ENCODE assay signal across 13 cellular contexts in genomic region chr6:44704240-44705150, GRCh38.
A peak's percentile ranks its signal among the peaks of the same experiment; 100 is the strongest.
DNase-seq lines count a peak whose midpoint lies in the region; ATAC-seq lines count a peak whose summit lies in the region.
"Had no signal": no experiment of that assay in that cellular context is flagged by ENCODE, and none has a peak within 500 bp of the region (broad histone marks: within the 10 kb centered on the region; RNA-seq: fewer than 3 reads in every experiment).

No MANE protein-coding gene starts in this region.

- no peaks in the 10 kb centered on the region for H3K36me3 Mint-ChIP-seq in activated T-helper 17 cell treated with anti-CD3 and anti-CD28 coated beads, Interleukin-2, amount 50 U/mL, for 72 hours (ENCODE audit: low read depth)
- peaks cover 11% of the 10 kb centered on the region for H3K36me3 Mint-ChIP-seq in stimulated activated effector memory CD8-positive, alpha-beta T cell treated with anti-CD3 and anti-CD28 coated beads, Interleukin-12 subunit alpha, Interleukin-12 subunit beta, amount 100 ng/mL, for 72 hours
- H3K36me3 Mint-ChIP-seq: neural progenitor cell had no signal

- peak overlapping the region; percentile 52 for H3K4me3 Mint-ChIP-seq in activated T-helper 17 cell treated with anti-CD3 and anti-CD28 coated beads, Interleukin-2, amount 50 U/mL, for 72 hours
- peak overlapping the region; percentile 3 for H3K4me3 Mint-ChIP-seq in stimulated activated effector memory CD8-positive, alpha-beta T cell treated with anti-CD3 and anti-CD28 coated beads, Interleukin-12 subunit alpha, Interleukin-12 subunit beta, amount 100 ng/mL, for 72 hours
- H3K4me3 Mint-ChIP-seq: activated naive CD8-positive, alpha-beta T cell treated with anti-CD3 and anti-CD28 coated beads, Interleukin-2, amount 10 ng/mL, durations not matched to agents 7 days and 5 days; neural progenitor cell had no signal

- DNase-seq in activated effector memory CD4-positive, alpha-beta T cell treated with anti-CD3 and anti-CD28 coated beads, Interleukin-2, amount 50 U/mL, for 16 hours = peak; percentile 73
- DNase-seq in activated effector memory CD4-positive, alpha-beta T cell treated with Interleukin-2 at 50 U/mL for 16 hours = no peak
- DNase-seq in stimulated activated effector memory CD8-positive, alpha-beta T cell treated with anti-CD3 and anti-CD28 coated beads, Interleukin-12 subunit alpha, Interleukin-12 subunit beta, amount 100 ng/mL, for 72 hours (ENCODE audit: low spot score in 2 of 2) = peak; percentile 46 to 88
- no peak for DNase-seq in NCI-H526 treated with DMSO at 0.1 percent for 48 hours (lab: John Stamatoyannopoulos, UW)
- no peak for DNase-seq in NCI-H446 (lab: John Stamatoyannopoulos, UW)
- DNase-seq in mucosa of gallbladder (ENCODE audit: low spot score) = no peak
- DNase-seq: ACHN; activated naive CD8-positive, alpha-beta T cell treated with anti-CD3 and anti-CD28 coated beads, Interleukin-2, amount 10 ng/mL, durations not matched to agents 7 days and 5 days; DMS153; NCI-H1092 had no signal

- peaks cover 38% of the 10 kb centered on the region for H3K4me1 Mint-ChIP-seq in activated T-helper 17 cell treated with anti-CD3 and anti-CD28 coated beads, Interleukin-2, amount 50 U/mL, for 72 hours
- peaks cover 56% of the 10 kb centered on the region for H3K4me1 Mint-ChIP-seq in stimulated activated effector memory CD8-positive, alpha-beta T cell treated with anti-CD3 and anti-CD28 coated beads, Interleukin-12 subunit alpha, Interleukin-12 subunit beta, amount 100 ng/mL, for 72 hours

- peaks cover 7% of the 10 kb centered on the region for H3K9me3 Mint-ChIP-seq in activated T-helper 17 cell treated with anti-CD3 and anti-CD28 coated beads, Interleukin-2, amount 50 U/mL, for 72 hours
- H3K9me3 Mint-ChIP-seq in stimulated activated effector memory CD8-positive, alpha-beta T cell treated with anti-CD3 and anti-CD28 coated beads, Interleukin-12 subunit alpha, Interleukin-12 subunit beta, amount 100 ng/mL, for 72 hours = peaks cover 5% of the 10 kb centered on the region
- H3K9me3 Mint-ChIP-seq: neural progenitor cell had no signal

- peak overlapping the region; percentile 84 for H3K27ac Mint-ChIP-seq in activated T-helper 17 cell treated with anti-CD3 and anti-CD28 coated beads, Interleukin-2, amount 50 U/mL, for 72 hours
- peak overlapping the region; percentile 86 for H3K27ac Mint-ChIP-seq in stimulated activated effector memory CD8-positive, alpha-beta T cell treated with anti-CD3 and anti-CD28 coated beads, Interleukin-12 subunit alpha, Interleukin-12 subunit beta, amount 100 ng/mL, for 72 hours
- H3K27ac Mint-ChIP-seq: activated naive CD8-positive, alpha-beta T cell treated with anti-CD3 and anti-CD28 coated beads, Interleukin-2, amount 10 ng/mL, durations not matched to agents 7 days and 5 days; neural progenitor cell had no signal

- no peaks in the 10 kb centered on the region for H3K27me3 Mint-ChIP-seq in activated T-helper 17 cell treated with anti-CD3 and anti-CD28 coated beads, Interleukin-2, amount 50 U/mL, for 72 hours
- H3K27me3 Mint-ChIP-seq: activated naive CD8-positive, alpha-beta T cell treated with anti-CD3 and anti-CD28 coated beads, Interleukin-2, amount 10 ng/mL, durations not matched to agents 7 days and 5 days had no signal

- ATAC-seq in HG03565 (IDR thresholded peaks at IDR 0.05; ENCODE audit: unreplicated experiment) = peak; percentile 48
- peak; percentile 82 for ATAC-seq in activated T-helper 17 cell treated with anti-CD3 and anti-CD28 coated beads, Interleukin-2, amount 50 U/mL, for 72 hours (replicated peaks)
- ATAC-seq in stimulated activated effector memory CD8-positive, alpha-beta T cell treated with anti-CD3 and anti-CD28 coated beads, Interleukin-12 subunit alpha, Interleukin-12 subunit beta, amount 100 ng/mL, for 72 hours = peak; percentile 92

Comparison
In these comparisons a context has a peak if more than half of its experiments do, and no peak if none do; other contexts are left out.
1. DNase-seq: peak in activated effector memory CD4-positive, alpha-beta T cell treated with anti-CD3 and anti-CD28 coated beads, Interleukin-2, amount 50 U/mL, for 16 hours (single experiment) and stimulated activated effector memory CD8-positive, alpha-beta T cell treated with anti-CD3 and anti-CD28 coated beads, Interleukin-12 subunit alpha, Interleukin-12 subunit beta, amount 100 ng/mL, for 72 hours (2 of 2); none in activated effector memory CD4-positive, alpha-beta T cell treated with Interleukin-2 at 50 U/mL for 16 hours (single experiment), NCI-H526 treated with DMSO at 0.1 percent for 48 hours (single experiment), NCI-H446 (0 of 2) and mucosa of gallbladder (single experiment).
2. Peak in every context shown above with its lines, with median percentiles within 50 percentile points of each other: ATAC-seq.